In the genomic region with DNA sequence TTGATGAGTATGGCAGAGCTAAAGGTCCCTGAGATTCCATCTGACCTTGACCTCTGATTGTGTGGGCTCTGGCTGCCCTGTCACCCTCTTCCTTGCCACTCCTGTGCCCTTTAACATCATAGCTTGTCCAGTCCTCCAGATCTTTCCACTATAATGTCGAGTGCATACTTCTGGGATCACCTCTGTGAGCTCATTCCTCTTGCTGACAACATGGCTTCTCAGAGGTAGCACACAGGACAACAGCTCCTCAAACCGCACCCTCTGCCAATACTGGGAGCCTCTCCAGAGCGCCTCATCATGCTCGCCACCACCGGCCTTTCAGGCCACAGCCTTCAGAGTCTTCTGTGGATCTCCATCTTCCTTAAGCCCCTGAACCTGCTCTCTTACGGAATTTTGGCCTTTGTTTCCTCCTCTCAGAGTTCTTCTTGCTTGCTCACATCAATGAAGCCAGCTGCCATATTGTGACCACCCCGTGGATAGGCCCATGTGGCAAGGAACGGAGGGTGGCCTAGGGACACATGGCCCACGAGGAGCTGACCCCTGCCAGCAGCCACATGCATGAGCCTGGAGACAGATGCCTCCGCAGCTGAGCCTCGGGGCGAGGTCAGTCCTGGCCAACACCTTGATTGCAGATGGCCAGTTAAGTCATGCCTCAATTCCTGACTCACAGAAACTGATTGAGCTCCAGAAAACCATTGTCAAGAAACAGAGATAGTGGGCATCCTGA, we compare ENCODE assay signal across 30 cellular contexts. TPM values are rescaled to one million over a fixed set of nuclear protein-coding genes. Genes with fewer than 3 reads are reported as not detected.
DNase-seq lines count a peak whose midpoint lies in the region; ATAC-seq and TF ChIP-seq lines count a peak whose summit lies in the region.
"Had no signal": no experiment of that assay in that cellular context is flagged by ENCODE, and none has a peak within 500 bp of the region (broad histone marks: within the 10 kb centered on the region; RNA-seq: fewer than 3 reads in every experiment).

No MANE protein-coding gene starts in this region.

- ATAC-seq in Right ventricle myocardium superior (ENCODE audit: poor library complexity) (no peak), GM21529 (IDR thresholded peaks at IDR 0.05; ENCODE audit: unreplicated experiment) (no peak), psoas muscle (no peak)
- ATAC-seq in central memory CD8-positive, alpha-beta T cell (replicated peaks; ENCODE audit: extremely low read depth, poor library complexity, severe bottlenecking), result no peak
- ATAC-seq: A549, PC-3, Right ventricle myocardium inferior had no signal

- H3K27me3 ChIP-seq in right atrium auricular region (no peaks in the 10 kb centered on the region), mesendoderm (ENCODE audit: insufficient read depth, low read length, poor library complexity) (no peaks in the 10 kb centered on the region), psoas muscle (ENCODE audit: insufficient read depth in 3 of 3, low read length in 2 of 3) (no peaks in the 10 kb centered on the region)
- H3K27me3 ChIP-seq: BLaER1 treated with 17β-estradiol and CSF1 and Interleukin-3, amounts not matched to agents 10 nM and 100 nM; MG63; SJSA1 had no signal

- TF ChIP-seq CTCF in right atrium auricular region (IDR thresholded peaks at IDR 0.05) (no peak), psoas muscle (IDR thresholded peaks at IDR 0.05) (no peak)

- H3K4me3 Mint-ChIP-seq in central memory CD8-positive, alpha-beta T cell, result no peak overlapping the region
- H3K4me3 Mint-ChIP-seq: CD4-positive, alpha-beta memory T cell had no signal

- no peak overlapping the region for H3K56ac ChIP-seq in mesendoderm (ENCODE audit: low read length)

- no CpG with 5 or more reads among the region's 12 CpGs for WGBS in mesendoderm (ENCODE audit: extremely low coverage, insufficient coverage, low lambda C conversion rate)
- WGBS in psoas muscle, 3 donors, result 86 to 89% (median 88%) methylated on average over 12 of the region's 12 CpGs

- H3K4me3 ChIP-seq in right atrium auricular region (no peak overlapping the region), mesendoderm (ENCODE audit: low read length) (no peak overlapping the region), psoas muscle (no peak overlapping the region)
- H3K4me3 ChIP-seq: A549; BLaER1 treated with 17β-estradiol and CSF1 and Interleukin-3, amounts not matched to agents 10 nM and 100 nM; GM23248; MG63; SJSA1 had no signal

- H3K27me3 Mint-ChIP-seq in central memory CD8-positive, alpha-beta T cell, result peaks cover 54% of the 10 kb centered on the region

- H3K36me3 Mint-ChIP-seq in central memory CD8-positive, alpha-beta T cell (ENCODE audit: insufficient read depth), result peaks cover 2% of the 10 kb centered on the region

- peak overlapping the region; percentile 30 for H3K27ac Mint-ChIP-seq in central memory CD8-positive, alpha-beta T cell (ENCODE audit: low read depth)

- no peak overlapping the region for H2BK5ac ChIP-seq in mesendoderm (ENCODE audit: low read length)

- H3K27ac ChIP-seq in right atrium auricular region (no peak overlapping the region), mesendoderm (ENCODE audit: low read depth, low read length) (no peak overlapping the region), psoas muscle (no peak overlapping the region)
- H3K27ac ChIP-seq: A549; BLaER1 treated with 17β-estradiol and CSF1 and Interleukin-3, amounts not matched to agents 10 nM and 100 nM; GM23248; SJSA1 had no signal

- H3K9me3 Mint-ChIP-seq in central memory CD8-positive, alpha-beta T cell, result peaks cover 5% of the 10 kb centered on the region

- no peak overlapping the region for H3K9ac ChIP-seq in mesendoderm (ENCODE audit: low read length)
- H3K9ac ChIP-seq: BLaER1 treated with 17β-estradiol and CSF1 and Interleukin-3, amounts not matched to agents 10 nM and 100 nM; GM23248 had no signal

- H3K36me3 ChIP-seq in right atrium auricular region (no peaks in the 10 kb centered on the region), mesendoderm (ENCODE audit: control insufficient read depth, insufficient read depth, low read length) (no peaks in the 10 kb centered on the region), psoas muscle (ENCODE audit: insufficient read depth in 1 of 2, low read depth in 1 of 2) (no peaks in the 10 kb centered on the region)
- H3K36me3 ChIP-seq: BLaER1 treated with 17β-estradiol and CSF1 and Interleukin-3, amounts not matched to agents 10 nM and 100 nM; MG63; SJSA1 had no signal

- intact Hi-C loops in Right ventricle myocardium superior (cut with DNase I), result no loop called here
- intact Hi-C loops in psoas muscle (cut with DNase I), result no loop called here

- no peaks in the 10 kb centered on the region for H3K79me1 ChIP-seq in mesendoderm (ENCODE audit: low read length)

- no peak overlapping the region for H2BK120ac ChIP-seq in mesendoderm (ENCODE audit: low read depth, low read length)

- peak overlapping the region; percentile 10 for H2AK5ac ChIP-seq in mesendoderm (ENCODE audit: low read length)

- peaks cover 7% of the 10 kb centered on the region for H3K4me1 Mint-ChIP-seq in central memory CD8-positive, alpha-beta T cell

- H4K5ac ChIP-seq in mesendoderm (ENCODE audit: low read length), result no peak overlapping the region

- H3K4me2 ChIP-seq in mesendoderm (ENCODE audit: low read length), result no peak overlapping the region
- H3K4me2 ChIP-seq: A549; BLaER1 treated with 17β-estradiol and CSF1 and Interleukin-3, amounts not matched to agents 10 nM and 100 nM had no signal

- no peak overlapping the region for H4K8ac ChIP-seq in mesendoderm (ENCODE audit: low read depth, low read length)

- H3K4me1 ChIP-seq in right atrium auricular region, result no peaks in the 10 kb centered on the region
- peaks cover 3% of the 10 kb centered on the region for H3K4me1 ChIP-seq in mesendoderm (ENCODE audit: control insufficient read depth, low read depth, low read length)
- H3K4me1 ChIP-seq in psoas muscle, result no peaks in the 10 kb centered on the region
- H3K4me1 ChIP-seq: A549, SJSA1 had no signal

- H3K9me3 ChIP-seq in right atrium auricular region (no peaks in the 10 kb centered on the region), psoas muscle (no peaks in the 10 kb centered on the region)
- H3K9me3 ChIP-seq: A549, SJSA1 had no signal

- no peak overlapping the region for H3K18ac ChIP-seq in mesendoderm (ENCODE audit: low read length)

- H2BK15ac ChIP-seq in mesendoderm (replicated peaks; ENCODE audit: low read depth), result no peak overlapping the region

- H3K4ac ChIP-seq in mesendoderm (ENCODE audit: low read depth, low read length), result peak overlapping the region; percentile 82

- no peaks in the 10 kb centered on the region for H3K79me2 ChIP-seq in mesendoderm (ENCODE audit: control insufficient read depth, insufficient read depth, low read length)

- DNase-seq in right atrium auricular region (ENCODE audit: low spot score) (peak; percentile 40), Right ventricle myocardium superior (no peak), mesendoderm (no peak), psoas muscle (no peak), NCI-H526 (lab: John Stamatoyannopoulos, UW) (no peak)
- DNase-seq in central memory CD8-positive, alpha-beta T cell (ENCODE audit: low spot score in 2 of 2), result no peak
- DNase-seq: AML-193; CD4-positive, alpha-beta memory T cell; COR-L47; DMS53; GM23248; HCEC 1CT; KBM-7; MG63; NCI-H1105 treated with DMSO at 0.1 percent for 48 hours; NCI-H146; NCI-H2029; NCI-H446; NCI-H524 treated with DMSO at 0.1 percent for 48 hours; NCI-H82; NK-92 treated with Interleukin-12 subunit alpha and Interleukin-12 subunit beta, amount 100 ng/mL, for 24 hours; PC-3 had no signal

- H3K23ac ChIP-seq in mesendoderm (ENCODE audit: low read length), result no peak overlapping the region

RNA-seq across cellular contexts. Expression of gene PLA2G4D, which starts 31.1 kb away (rescaled TPM):
- total RNA-seq in right atrium auricular region, result not detected
- total RNA-seq in Right ventricle myocardium superior, result not detected
- 0.10 TPM for polyA plus RNA-seq in mesendoderm (2013, experiment 1 of 2)
- 0.10 TPM for polyA plus RNA-seq in mesendoderm (2013, experiment 2 of 2)
- not detected for total RNA-seq in psoas muscle
- polyA plus RNA-seq in psoas muscle, result not detected
- total RNA-seq: CD4-positive, alpha-beta memory T cell; Daoy; GM23248; LHCN-M2; Right ventricle myocardium inferior; SJSA1 had no signal
- polyA plus RNA-seq: A549; CD4-positive, alpha-beta memory T cell; GM23248 had no signal

RNA-seq across cellular contexts. Expression of gene PLA2G4E, which starts 42.4 kb away (rescaled TPM):
- total RNA-seq in right atrium auricular region, result under 1 TPM in 1 of 2 donors, not detected in 1; 0.11 TPM
- total RNA-seq in Right ventricle myocardium superior, result not detected
- polyA plus RNA-seq in mesendoderm (2013, experiment 1 of 2), result not detected
- polyA plus RNA-seq in mesendoderm (2013, experiment 2 of 2), result under 0.01 TPM
- total RNA-seq in psoas muscle, result under 1 TPM in 3 of 4 donors, not detected in 1; 0.08 to 0.34 (median 0.24) TPM
- polyA plus RNA-seq in psoas muscle, result under 1 TPM in 2 of 3 donors, not detected in 1; 0.01 to 0.07 TPM
- total RNA-seq: CD4-positive, alpha-beta memory T cell; Daoy; G401; GM23248; LHCN-M2; PC-3; SJSA1 had no signal
- polyA plus RNA-seq: CD4-positive, alpha-beta memory T cell; GM23248 had no signal
